In genomic region chr22:43956805-43957463, GRCh38 we compare ENCODE assay signal across 9 cellular contexts. TPM values are rescaled to one million over a fixed set of nuclear protein-coding genes. Genes with fewer than 3 reads are reported as not detected.
DNase-seq lines count a peak whose midpoint lies in the region; ATAC-seq and TF ChIP-seq lines count a peak whose summit lies in the region.
"Had no signal": no experiment of that assay in that cellular context is flagged by ENCODE, and none has a peak within 500 bp of the region (broad histone marks: within the 10 kb centered on the region; RNA-seq: fewer than 3 reads in every experiment).

No MANE protein-coding gene starts in this region.

- CTCF ChIA-PET in activated CD4-positive, alpha-beta memory T cell treated with anti-CD3 and anti-CD28 coated beads, Interleukin-2, amount 10 ng/mL, durations not matched to agents 7 days and 5 days (lab: Charles Lee) = no interaction called here

- TF ChIP-seq POLR2A in lower leg skin (IDR thresholded peaks at IDR 0.05) (no peak), body of pancreas (IDR thresholded peaks at IDR 0.05) (no peak)

- intact Hi-C loops in lower leg skin (cut with DNase I; ENCODE audit: low total_unique reads) = no loop called here
- intact Hi-C loops in body of pancreas (cut with DNase I) = no loop called here

- no peak overlapping the region for H3K27ac ChIP-seq in body of pancreas

- no peaks in the 10 kb centered on the region for H3K27me3 ChIP-seq in iPS-15b (ENCODE audit: control insufficient read depth, insufficient read depth, low read length)
- no peaks in the 10 kb centered on the region for H3K27me3 ChIP-seq in body of pancreas

- H3K36me3 ChIP-seq in iPS-15b (ENCODE audit: control insufficient read depth, insufficient read depth, low read length) (peaks cover 5% of the 10 kb centered on the region), body of pancreas (replicated peaks in 1 of 2; ENCODE audit: insufficient read depth in 1 of 2, low read depth in 2 of 2) (no peaks in the 10 kb centered on the region)

- no peaks in the 10 kb centered on the region for H3K27me3 Mint-ChIP-seq in activated T-cell treated with anti-CD3 and anti-CD28 coated beads, Interleukin-2, amount 50 U/mL, for 4 hours (ENCODE audit: low read depth)
- no peaks in the 10 kb centered on the region for H3K27me3 Mint-ChIP-seq in activated CD4-positive, alpha-beta memory T cell treated with anti-CD3 and anti-CD28 coated beads, Interleukin-2, amount 10 ng/mL, durations not matched to agents 7 days and 5 days
- peaks cover 4 to 5% of the 10 kb centered on the region in 2 donors for H3K27me3 Mint-ChIP-seq in stimulated activated naive B cell treated with anti-CD40 and anti-IgM and Interleukin-4, amounts not matched to agents 10 μg/mL and 1 μg/mL and 100 μg/mL, for 72 hours

- H3K9ac ChIP-seq in iPS-15b (ENCODE audit: low read depth, low read length) = no peak overlapping the region

- H3K4me1 ChIP-seq in iPS-15b (ENCODE audit: control insufficient read depth, insufficient read depth, low read length) (no peaks in the 10 kb centered on the region), body of pancreas (peaks cover 28% of the 10 kb centered on the region)

- no peak for ATAC-seq in activated T-cell treated with anti-CD3 and anti-CD28 coated beads, Interleukin-2, amount 50 U/mL, for 4 hours
- ATAC-seq in stimulated activated naive B cell treated with anti-CD40 and anti-IgM and Interleukin-4, amounts not matched to agents 10 μg/mL and 1 μg/mL and 100 μg/mL, for 72 hours (replicated peaks) = no peak
- no peak for ATAC-seq in body of pancreas

- no peak for DNase-seq in activated T-cell treated with anti-CD3 and anti-CD28 coated beads, Interleukin-2, amount 50 U/mL, for 4 hours
- DNase-seq in activated T-cell treated with anti-CD3 and anti-CD28 coated beads for 4 hours (no peak), lower leg skin (ENCODE audit: low spot score in 2 of 2) (no peak), SW 1271 (lab: John Stamatoyannopoulos, UW) (no peak), body of pancreas (no peak)
- no peak for DNase-seq in activated CD4-positive, alpha-beta memory T cell treated with anti-CD3 and anti-CD28 coated beads, Interleukin-2, amount 10 ng/mL, durations not matched to agents 7 days and 5 days
- no peak for DNase-seq in stimulated activated naive B cell treated with anti-CD40 and anti-IgM and Interleukin-4, amounts not matched to agents 10 μg/mL and 1 μg/mL and 100 μg/mL, for 72 hours
- DNase-seq: NCI-H226 had no signal

- no peaks in the 10 kb centered on the region for H3K9me3 Mint-ChIP-seq in activated T-cell treated with anti-CD3 and anti-CD28 coated beads, Interleukin-2, amount 50 U/mL, for 4 hours
- no peaks in the 10 kb centered on the region for H3K9me3 Mint-ChIP-seq in activated CD4-positive, alpha-beta memory T cell treated with anti-CD3 and anti-CD28 coated beads, Interleukin-2, amount 10 ng/mL, durations not matched to agents 7 days and 5 days
- H3K9me3 Mint-ChIP-seq in stimulated activated naive B cell treated with anti-CD40 and anti-IgM and Interleukin-4, amounts not matched to agents 10 μg/mL and 1 μg/mL and 100 μg/mL, for 72 hours = no peaks in the 10 kb centered on the region

- H3K27ac Mint-ChIP-seq in activated CD4-positive, alpha-beta memory T cell treated with anti-CD3 and anti-CD28 coated beads, Interleukin-2, amount 10 ng/mL, durations not matched to agents 7 days and 5 days = no peak overlapping the region
- H3K27ac Mint-ChIP-seq in stimulated activated naive B cell treated with anti-CD40 and anti-IgM and Interleukin-4, amounts not matched to agents 10 μg/mL and 1 μg/mL and 100 μg/mL, for 72 hours = no peak overlapping the region

- TF ChIP-seq CTCF in lower leg skin (IDR thresholded peaks at IDR 0.05) = no peak
- TF ChIP-seq CTCF in body of pancreas (IDR thresholded peaks at IDR 0.05) = no peak

- H3K4me3 ChIP-seq in iPS-15b (ENCODE audit: low read depth, low read length) = peak overlapping the region; percentile 99
- no peak overlapping the region for H3K4me3 ChIP-seq in lower leg skin (ENCODE audit: low read depth, poor library complexity, severe bottlenecking)
- H3K4me3 ChIP-seq in body of pancreas = no peak overlapping the region

- 68 to 74% methylated on average over 9 of the region's 9 CpGs for WGBS in lower leg skin, 2 donors
- WGBS in body of pancreas, 2 donors = 44 to 68% methylated on average over 9 of the region's 9 CpGs

- POLR2A ChIA-PET in activated CD4-positive, alpha-beta memory T cell treated with anti-CD3 and anti-CD28 coated beads, Interleukin-2, amount 10 ng/mL, durations not matched to agents 7 days and 5 days (lab: Charles Lee) = no interaction called here

- H3K4me3 Mint-ChIP-seq in activated T-cell treated with anti-CD3 and anti-CD28 coated beads, Interleukin-2, amount 50 U/mL, for 4 hours = peak overlapping the region; percentile 97
- peak overlapping the region; percentile 91 for H3K4me3 Mint-ChIP-seq in activated CD4-positive, alpha-beta memory T cell treated with anti-CD3 and anti-CD28 coated beads, Interleukin-2, amount 10 ng/mL, durations not matched to agents 7 days and 5 days
- peak overlapping the region; percentile 87 to 95 for H3K4me3 Mint-ChIP-seq in stimulated activated naive B cell treated with anti-CD40 and anti-IgM and Interleukin-4, amounts not matched to agents 10 μg/mL and 1 μg/mL and 100 μg/mL, for 72 hours

- H3K36me3 Mint-ChIP-seq in activated T-cell treated with anti-CD3 and anti-CD28 coated beads, Interleukin-2, amount 50 U/mL, for 4 hours (ENCODE audit: insufficient read depth) = peaks cover 6% of the 10 kb centered on the region
- H3K36me3 Mint-ChIP-seq in activated CD4-positive, alpha-beta memory T cell treated with anti-CD3 and anti-CD28 coated beads, Interleukin-2, amount 10 ng/mL, durations not matched to agents 7 days and 5 days (ENCODE audit: low read depth) = peaks cover 4% of the 10 kb centered on the region
- peaks cover 7 to 12% of the 10 kb centered on the region in 2 donors for H3K36me3 Mint-ChIP-seq in stimulated activated naive B cell treated with anti-CD40 and anti-IgM and Interleukin-4, amounts not matched to agents 10 μg/mL and 1 μg/mL and 100 μg/mL, for 72 hours

- H3K9me3 ChIP-seq in iPS-15b (ENCODE audit: control insufficient read depth, insufficient read depth, low read length) (no peaks in the 10 kb centered on the region), body of pancreas (no peaks in the 10 kb centered on the region)

- H3K4me1 Mint-ChIP-seq in activated T-cell treated with anti-CD3 and anti-CD28 coated beads, Interleukin-2, amount 50 U/mL, for 4 hours (ENCODE audit: low read depth) = peaks cover 38% of the 10 kb centered on the region
- H3K4me1 Mint-ChIP-seq in activated CD4-positive, alpha-beta memory T cell treated with anti-CD3 and anti-CD28 coated beads, Interleukin-2, amount 10 ng/mL, durations not matched to agents 7 days and 5 days = peaks cover 33% of the 10 kb centered on the region
- H3K4me1 Mint-ChIP-seq in stimulated activated naive B cell treated with anti-CD40 and anti-IgM and Interleukin-4, amounts not matched to agents 10 μg/mL and 1 μg/mL and 100 μg/mL, for 72 hours = peaks cover 22 to 37% of the 10 kb centered on the region in 2 donors

RNA-seq across cellular contexts. Expression of gene SAMM50, which starts 1.7 kb away (rescaled TPM):
- 10 to 100 TPM; 62.6 to 73.6 (median 64.1) TPM for total RNA-seq in activated T-cell treated with anti-CD3 and anti-CD28 coated beads, Interleukin-2, amount 50 U/mL, for 4 hours
- total RNA-seq in activated CD4-positive, alpha-beta memory T cell treated with anti-CD3 and anti-CD28 coated beads, Interleukin-2, amount 10 ng/mL, durations not matched to agents 7 days and 5 days = 10 to 100 TPM; 41.9 to 42.4 TPM
- total RNA-seq in lower leg skin = 10 to 100 TPM; 23.2 to 36.0 (median 32.3) TPM
- 10 to 100 TPM; 10.2 to 20.2 TPM for total RNA-seq in body of pancreas

RNA-seq across cellular contexts. Expression of gene PNPLA3, which starts 33.3 kb away (rescaled TPM):
- total RNA-seq in activated T-cell treated with anti-CD3 and anti-CD28 coated beads, Interleukin-2, amount 50 U/mL, for 4 hours = under 1 TPM in 1 of 3 donors, not detected in 2; 0.30 TPM
- total RNA-seq in activated CD4-positive, alpha-beta memory T cell treated with anti-CD3 and anti-CD28 coated beads, Interleukin-2, amount 10 ng/mL, durations not matched to agents 7 days and 5 days = under 1 TPM in 1 of 2 experiments, not detected in 1; 0.08 TPM
- 10 to 100 TPM; 14.0 to 22.9 (median 20.4) TPM for total RNA-seq in lower leg skin
- under 1 TPM; 0.66 to 0.78 TPM for total RNA-seq in body of pancreas

Comparison
In these comparisons a context has a peak if more than half of its experiments do, and no peak if none do; other contexts are left out.
1. RNA of gene PNPLA3, which starts 33.3 kb away (total RNA-seq): 14.0 to 22.9 TPM in lower leg skin; 0.66 to 0.78 TPM in body of pancreas, 0.30 TPM in activated T-cell treated with anti-CD3 and anti-CD28 coated beads, Interleukin-2, amount 50 U/mL, for 4 hours and 0.08 TPM in activated CD4-positive, alpha-beta memory T cell treated with anti-CD3 and anti-CD28 coated beads, Interleukin-2, amount 10 ng/mL, durations not matched to agents 7 days and 5 days; every median in the first group is over 4 times any median in the second.
2. Peak in every context shown above with its lines, with median percentiles within 50 percentile points of each other: H3K4me3 Mint-ChIP-seq.